8 cellular contexts compared by ENCODE assay signal in the genomic region with DNA sequence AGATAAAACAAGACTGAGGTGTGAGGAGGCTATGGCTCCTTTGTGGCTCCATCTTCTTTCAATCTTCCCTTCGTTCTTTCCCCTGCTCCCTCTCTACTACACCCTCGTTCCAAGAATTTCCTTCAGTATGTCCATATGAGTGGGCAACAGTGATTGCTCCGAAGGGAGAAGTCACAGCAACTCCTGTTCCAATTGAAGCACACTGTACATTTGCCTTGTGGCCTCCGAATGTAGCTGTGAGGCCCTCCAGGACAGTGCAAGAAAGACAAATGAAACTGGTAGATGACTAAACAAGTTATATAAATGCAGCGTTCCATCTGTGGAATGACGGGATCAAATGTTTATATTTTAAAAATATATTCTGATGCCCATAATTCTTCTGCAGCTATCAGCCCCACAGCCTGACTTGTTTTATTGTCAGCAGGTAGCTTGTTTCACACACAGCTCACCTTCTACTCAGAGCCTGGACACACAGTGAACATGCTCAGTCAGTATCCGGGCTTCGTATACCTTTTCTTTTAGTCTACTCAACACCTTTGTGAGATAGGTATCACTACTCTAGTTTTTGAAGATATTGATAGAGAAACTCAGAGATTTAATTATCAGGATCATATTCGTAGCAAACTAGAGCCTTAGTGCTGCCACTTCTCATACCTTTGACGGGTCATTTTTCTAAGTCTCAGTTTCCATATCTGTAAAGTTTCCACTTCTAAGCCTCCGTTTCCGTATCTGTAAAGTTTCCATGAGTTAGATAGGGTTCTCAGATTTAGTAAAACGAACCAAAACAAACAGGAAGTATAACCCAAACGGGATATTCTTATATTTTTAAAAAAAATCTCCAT. TPM values are rescaled to one million over a fixed set of nuclear protein-coding genes. Genes with fewer than 3 reads are reported as not detected.
DNase-seq lines count a peak whose midpoint lies in the region; ATAC-seq and TF ChIP-seq lines count a peak whose summit lies in the region.

No MANE protein-coding gene starts in this region.

- no peaks in the 10 kb centered on the region for H3K36me3 ChIP-seq in PC-9 (ENCODE audit: low read depth)

- ATAC-seq in activated CD4-positive, CD25-positive, alpha-beta regulatory T cell treated with anti-CD3 and anti-CD28 coated beads, Interleukin-2, amount 50 U/mL, for 24 hours, result peak; percentile 2 to 3
- no peak for ATAC-seq in left colon

- no peaks in the 10 kb centered on the region for H3K9me3 ChIP-seq in PC-9 (ENCODE audit: insufficient read depth, low read depth)

- H3K27ac ChIP-seq in PC-9 (peak overlapping the region; percentile 39), skin epidermis (peak overlapping the region in 20 of 21 experiments; percentile 13 to 99 (median 96))

- no peaks in the 10 kb centered on the region for H3K27me3 ChIP-seq in PC-9 (ENCODE audit: insufficient read depth, low read depth)

- H3F3A ChIP-seq in PC-9 (ENCODE audit: insufficient read depth, low read depth), result peaks cover 27% of the 10 kb centered on the region

- H3K4me3 ChIP-seq in PC-9 (no peak overlapping the region), epithelial cell of proximal tubule (ENCODE audit: low read depth, low read length) (peak overlapping the region; percentile 96), skin epidermis (peak overlapping the region; percentile 78 to 95 (median 89))

- H3K4me2 ChIP-seq in PC-9, result no peak overlapping the region

- POLR2A ChIA-PET in PC-9 (lab: Charles Lee; ENCODE audit: unreplicated experiment), result interaction anchor here (0.6 kb wide), 1 partner anchor 65 kb away, joined by 5 read pairs; no protein-coding TSS in a partner anchor

- no peak for DNase-seq in activated CD4-positive, CD25-positive, alpha-beta regulatory T cell treated with anti-CD3 and anti-CD28 coated beads, Interleukin-2, amount 50 U/mL, for 72 hours
- no peak for DNase-seq in PC-9
- no peak for DNase-seq in epithelial cell of proximal tubule (ENCODE audit: low read depth)
- DNase-seq in GOT3 (lab: John Stamatoyannopoulos, UW), result no peak
- DNase-seq in NCI-H1092 treated with DMSO at 0.1 percent for 48 hours (lab: John Stamatoyannopoulos, UW), result no peak
- no peak for DNase-seq in left colon

- H4K20me1 ChIP-seq in PC-9 (ENCODE audit: insufficient read depth), result no peaks in the 10 kb centered on the region

- BruUV-seq in PC-9 (replicated peaks; lab: Mats Ljungman, UMichigan), result TSS peak; percentile 47

- intact Hi-C loops in PC-9 (cut with micrococcal nuclease; ENCODE audit: unreplicated experiment), result no loop called here
- intact Hi-C loops in left colon (cut with DNase I, micrococcal nuclease), result no loop called here

- H3K9me2 ChIP-seq in PC-9 (ENCODE audit: insufficient read depth), result no peaks in the 10 kb centered on the region

- H3K4me1 ChIP-seq in PC-9 (replicated peaks; ENCODE audit: insufficient read depth), result peaks cover 41% of the 10 kb centered on the region

- no peak overlapping the region for H2AFZ ChIP-seq in PC-9

- CTCF ChIA-PET in PC-9 (lab: Charles Lee), result no interaction called here

- peaks cover 31% of the 10 kb centered on the region for H3K79me2 ChIP-seq in PC-9 (ENCODE audit: low read depth)

- TF ChIP-seq CTCF in PC-9 (conservative IDR thresholded peaks at IDR 0.05) (no peak), epithelial cell of proximal tubule (conservative IDR thresholded peaks at IDR 0.05; ENCODE audit: low read depth, low read length) (no peak)

RNA-seq across cellular contexts. Expression of a gene that starts 1.2 kb away (rescaled TPM):
- total RNA-seq in PC-9 (2021), result 11.6 and 13.4 TPM in 2 replicates
- total RNA-seq in epithelial cell of proximal tubule, result 15.2 and 23.6 TPM in 2 replicates
- 10 to 100 TPM; 16.1 to 18.2 TPM for total RNA-seq in left colon
